Comparison of ENCODE assay signal across 23 cellular contexts in the genomic region with DNA sequence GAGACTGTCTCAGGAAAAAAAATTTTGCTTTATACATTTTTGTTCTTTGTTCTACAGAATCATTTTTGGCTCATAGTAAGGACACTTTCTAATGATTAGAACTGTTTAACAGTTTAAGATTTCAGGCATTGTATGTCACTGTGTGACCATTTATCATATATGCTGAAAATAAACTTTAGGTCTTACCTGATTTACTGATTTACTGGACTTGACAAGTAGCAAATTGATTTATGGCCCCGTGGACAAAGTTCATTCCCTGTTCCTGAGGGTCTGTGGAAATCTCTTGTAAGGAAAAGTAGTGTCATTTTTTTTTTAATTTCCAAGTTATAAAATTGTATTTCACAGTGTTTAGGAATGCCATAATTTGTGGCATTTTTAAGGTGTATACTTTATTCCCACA. TPM values are rescaled to one million over a fixed set of nuclear protein-coding genes. Genes with fewer than 3 reads are reported as not detected.
A peak's percentile ranks its signal among the peaks of the same experiment; 100 is the strongest.
DNase-seq lines count a peak whose midpoint lies in the region; ATAC-seq and TF ChIP-seq lines count a peak whose summit lies in the region.
"Had no signal": no experiment of that assay in that cellular context is flagged by ENCODE, and none has a peak within 500 bp of the region (broad histone marks: within the 10 kb centered on the region; RNA-seq: fewer than 3 reads in every experiment).

No MANE protein-coding gene starts in this region.

- H3K27me3 ChIP-seq in vagina: no peaks in the 10 kb centered on the region
- H3K27me3 ChIP-seq: MG63 had no signal

- H3K4me3 Mint-ChIP-seq in activated naive CD8-positive, alpha-beta T cell: no peak overlapping the region
- no peak overlapping the region for H3K4me3 Mint-ChIP-seq in activated naive CD8-positive, alpha-beta T cell treated with anti-CD3 and anti-CD28 coated beads for 36 hours
- no peak overlapping the region for H3K4me3 Mint-ChIP-seq in central memory CD8-positive, alpha-beta T cell
- H3K4me3 Mint-ChIP-seq: IgD-negative memory B cell had no signal

- POLR2A ChIA-PET in HEK293T (lab: Yijun Ruan, JAX): no interaction called here

- CTCF ChIA-PET in HEK293T (lab: Yijun Ruan, JAX): no interaction called here

- H3K27ac ChIP-seq in vagina: no peak overlapping the region
- H3K27ac ChIP-seq: HL-60 had no signal

- H3K4me1 ChIP-seq in vagina: no peaks in the 10 kb centered on the region
- H3K4me1 ChIP-seq: HAP-1 had no signal

- H3K9me3 ChIP-seq in vagina: no peaks in the 10 kb centered on the region
- H3K9me3 ChIP-seq: HAP-1, MG63 had no signal

- no peak for DNase-seq in activated naive CD8-positive, alpha-beta T cell treated with anti-CD3 and anti-CD28 coated beads for 36 hours
- no peak for DNase-seq in HEK293T (ENCODE audit: extremely low spot score)
- DNase-seq in central memory CD8-positive, alpha-beta T cell (ENCODE audit: low spot score in 2 of 2): no peak
- DNase-seq in vagina (ENCODE audit: extremely low spot score in 2 of 2): no peak
- DNase-seq in SK-N-DZ (ENCODE audit: low spot score): no peak
- DNase-seq: ACHN, C1 segment of cervical spinal cord, DMS153, GDM1, Kasumi-1, MG63, NCI-H1048, NCI-H1436, NCI-H1930, NCI-H226, NCI-H524, NCI-H82, SHP77 had no signal

- no peak for TF ChIP-seq POLR2A in vagina (IDR thresholded peaks at IDR 0.05)

- peak overlapping the region; percentile 70 for H3K27ac Mint-ChIP-seq in activated naive CD8-positive, alpha-beta T cell
- H3K27ac Mint-ChIP-seq in activated naive CD8-positive, alpha-beta T cell treated with anti-CD3 and anti-CD28 coated beads for 36 hours: no peak overlapping the region
- H3K27ac Mint-ChIP-seq in central memory CD8-positive, alpha-beta T cell (ENCODE audit: low read depth): peak overlapping the region; percentile 59

- H3K4me3 ChIP-seq in vagina: no peak overlapping the region
- H3K4me3 ChIP-seq: HAP-1, MG63 had no signal

- H3K36me3 Mint-ChIP-seq in activated naive CD8-positive, alpha-beta T cell: peaks cover under 1% of the 10 kb centered on the region
- peaks cover 34% of the 10 kb centered on the region for H3K36me3 Mint-ChIP-seq in activated naive CD8-positive, alpha-beta T cell treated with anti-CD3 and anti-CD28 coated beads for 36 hours
- H3K36me3 Mint-ChIP-seq in central memory CD8-positive, alpha-beta T cell (ENCODE audit: insufficient read depth): peaks cover 36% of the 10 kb centered on the region

- ATAC-seq in central memory CD8-positive, alpha-beta T cell (replicated peaks; ENCODE audit: extremely low read depth, poor library complexity, severe bottlenecking): no peak
- no peak for ATAC-seq in GM19452 (IDR thresholded peaks at IDR 0.05; ENCODE audit: unreplicated experiment)

- intact Hi-C loops in vagina (cut with DNase I): no loop called here

- no peaks in the 10 kb centered on the region for H3K9me3 Mint-ChIP-seq in activated naive CD8-positive, alpha-beta T cell (ENCODE audit: low read depth)
- H3K9me3 Mint-ChIP-seq in activated naive CD8-positive, alpha-beta T cell treated with anti-CD3 and anti-CD28 coated beads for 36 hours: peaks cover 2% of the 10 kb centered on the region
- no peaks in the 10 kb centered on the region for H3K9me3 Mint-ChIP-seq in central memory CD8-positive, alpha-beta T cell
- H3K9me3 Mint-ChIP-seq: IgD-negative memory B cell had no signal

- H3K36me3 ChIP-seq in vagina: peaks cover 0 to 7% of the 10 kb centered on the region in 2 donors

- no peak for TF ChIP-seq CTCF in vagina (IDR thresholded peaks at IDR 0.05)

- no peaks in the 10 kb centered on the region for H3K27me3 Mint-ChIP-seq in activated naive CD8-positive, alpha-beta T cell
- no peaks in the 10 kb centered on the region for H3K27me3 Mint-ChIP-seq in activated naive CD8-positive, alpha-beta T cell treated with anti-CD3 and anti-CD28 coated beads for 36 hours
- no peaks in the 10 kb centered on the region for H3K27me3 Mint-ChIP-seq in central memory CD8-positive, alpha-beta T cell
- H3K27me3 Mint-ChIP-seq: IgD-negative memory B cell had no signal

- peaks cover 46% of the 10 kb centered on the region for H3K4me1 Mint-ChIP-seq in activated naive CD8-positive, alpha-beta T cell (ENCODE audit: low read depth)
- H3K4me1 Mint-ChIP-seq in activated naive CD8-positive, alpha-beta T cell treated with anti-CD3 and anti-CD28 coated beads for 36 hours: peaks cover 33% of the 10 kb centered on the region
- peaks cover 33% of the 10 kb centered on the region for H3K4me1 Mint-ChIP-seq in central memory CD8-positive, alpha-beta T cell

TF ChIP-seq in HEK293T, 16 proteins besides CTCF, POLR2A, EP300 and RAD21:
- TF ChIP-seq, protein P1, sequence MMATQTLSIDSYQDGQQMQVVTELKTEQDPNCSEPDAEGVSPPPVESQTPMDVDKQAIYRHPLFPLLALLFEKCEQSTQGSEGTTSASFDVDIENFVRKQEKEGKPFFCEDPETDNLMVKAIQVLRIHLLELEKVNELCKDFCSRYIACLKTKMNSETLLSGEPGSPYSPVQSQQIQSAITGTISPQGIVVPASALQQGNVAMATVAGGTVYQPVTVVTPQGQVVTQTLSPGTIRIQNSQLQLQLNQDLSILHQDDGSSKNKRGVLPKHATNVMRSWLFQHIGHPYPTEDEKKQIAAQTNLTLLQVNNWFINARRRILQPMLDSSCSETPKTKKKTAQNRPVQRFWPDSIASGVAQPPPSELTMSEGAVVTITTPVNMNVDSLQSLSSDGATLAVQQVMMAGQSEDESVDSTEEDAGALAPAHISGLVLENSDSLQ (IDR thresholded peaks at IDR 0.05): peak; percentile 60; the same call in 1 of the 2 replicates
- no peak for TF ChIP-seq BHLHE40 (IDR thresholded peaks at IDR 0.05; ENCODE audit: borderline replicate concordance)
- TF ChIP-seq SUZ12 (IDR thresholded peaks at IDR 0.05): no peak
- no peak for TF ChIP-seq CTBP1 (IDR thresholded peaks at IDR 0.05; ENCODE audit: borderline replicate concordance)
- TF ChIP-seq TARDBP (IDR thresholded peaks at IDR 0.05): no peak
- no peak for TF ChIP-seq FOXA1 (IDR thresholded peaks at IDR 0.05)

RNA-seq across cellular contexts. Expression of a gene that starts 40.7 kb away (rescaled TPM):
- 100 to 1,000 TPM; 164 to 175 TPM for total RNA-seq in activated naive CD8-positive, alpha-beta T cell treated with anti-CD3 and anti-CD28 coated beads for 36 hours
- 30.2 TPM for total RNA-seq in vagina
- 57.3 and 70.3 TPM in 2 replicates for polyA plus RNA-seq in SK-N-DZ (2014; cell fraction: cytosol; rRNA removed)
- polyA plus RNA-seq in SK-N-DZ (2014; cell fraction: nucleus; rRNA removed): 38.8 and 78.1 TPM in 2 replicates

RNA-seq across cellular contexts. Expression of a gene that starts 57.0 kb away (rescaled TPM):
- total RNA-seq in activated naive CD8-positive, alpha-beta T cell treated with anti-CD3 and anti-CD28 coated beads for 36 hours: 10 to 100 TPM; 59.6 to 62.5 TPM
- 25.5 TPM for total RNA-seq in vagina
- polyA plus RNA-seq in SK-N-DZ (2014; cell fraction: cytosol; rRNA removed): 53.9 and 59.6 TPM in 2 replicates
- polyA plus RNA-seq in SK-N-DZ (2014; cell fraction: nucleus; rRNA removed): 84.2 and 87.8 TPM in 2 replicates
